Comparison of ENCODE assay signal across 9 cellular contexts in the genomic region with DNA sequence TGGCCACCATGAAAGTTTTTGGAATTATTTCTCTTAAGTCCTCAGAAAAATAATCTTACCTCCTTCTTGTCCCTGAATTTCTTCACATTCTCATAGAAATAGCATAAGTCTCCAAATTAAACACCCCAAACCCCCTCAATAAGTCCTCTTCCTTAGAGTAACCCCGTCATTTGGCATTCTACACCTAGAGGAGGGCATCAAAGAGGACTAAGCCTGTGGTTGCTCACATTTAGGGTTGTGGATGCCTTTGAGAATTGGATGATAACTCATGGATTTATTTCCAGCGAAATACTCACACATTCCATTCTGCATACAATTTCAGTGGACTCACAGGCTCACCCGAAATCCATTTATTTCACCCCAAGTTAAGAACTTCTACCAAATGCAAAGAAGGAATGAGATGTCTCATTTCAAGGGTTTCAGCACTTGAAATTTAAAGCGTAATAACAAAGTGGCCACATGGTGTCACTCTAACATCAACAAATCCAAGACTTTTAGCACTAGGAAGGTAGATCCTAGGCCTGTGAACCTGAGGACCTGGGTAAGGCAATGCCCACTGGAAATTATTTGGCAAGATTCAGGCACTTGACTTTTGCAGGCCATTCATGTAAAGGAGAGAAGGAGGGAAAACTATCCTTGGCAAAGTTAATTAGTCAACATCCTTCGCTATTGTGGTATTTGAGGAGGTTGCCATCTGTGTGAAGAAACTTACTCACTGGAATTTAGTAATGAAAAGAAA. TPM values are rescaled to one million over a fixed set of nuclear protein-coding genes. Genes with fewer than 3 reads are reported as not detected.
DNase-seq lines count a peak whose midpoint lies in the region; ATAC-seq and TF ChIP-seq lines count a peak whose summit lies in the region.
"Had no signal": no experiment of that assay in that cellular context is flagged by ENCODE, and none has a peak within 500 bp of the region (broad histone marks: within the 10 kb centered on the region; RNA-seq: fewer than 3 reads in every experiment).

No MANE protein-coding gene starts in this region.

- H3K4me3 Mint-ChIP-seq in activated naive CD8-positive, alpha-beta T cell treated with anti-CD3 and anti-CD28 coated beads for 36 hours, result no peak overlapping the region
- no peak overlapping the region for H3K4me3 Mint-ChIP-seq in activated CD8-positive, alpha-beta memory T cell treated with anti-CD3 and anti-CD28 coated beads, Interleukin-2, amount 10 ng/mL, durations not matched to agents 7 days and 5 days
- H3K4me3 Mint-ChIP-seq: IgD-negative memory B cell had no signal

- peak; percentile 59 for TF ChIP-seq CTCF in AG09309 (IDR thresholded peaks at IDR 0.05; ENCODE audit: control insufficient read depth, insufficient read depth, low read depth, low read length, missing control alignments)
- TF ChIP-seq CTCF in GM12864 (IDR thresholded peaks at IDR 0.05; ENCODE audit: low read depth, low read length, missing control alignments), result peak; percentile 58

- peaks cover 8% of the 10 kb centered on the region for H3K27me3 Mint-ChIP-seq in activated naive CD8-positive, alpha-beta T cell treated with anti-CD3 and anti-CD28 coated beads for 36 hours
- peaks cover 16% of the 10 kb centered on the region for H3K27me3 Mint-ChIP-seq in activated CD8-positive, alpha-beta memory T cell treated with anti-CD3 and anti-CD28 coated beads, Interleukin-2, amount 10 ng/mL, durations not matched to agents 7 days and 5 days

- ATAC-seq in HG03432 (IDR thresholded peaks at IDR 0.05; ENCODE audit: unreplicated experiment) (peak; percentile 69), left cardiac atrium (peak; percentile 41 to 73)
- ATAC-seq in activated CD8-positive, alpha-beta memory T cell treated with anti-CD3 and anti-CD28 coated beads, Interleukin-2, amount 10 ng/mL, durations not matched to agents 7 days and 5 days, result no peak

- H3K4me3 ChIP-seq in AG09309 (ENCODE audit: control insufficient read depth, low read depth, low read length) (no peak overlapping the region), GM12864 (ENCODE audit: low read depth, low read length) (no peak overlapping the region)

- CTCF ChIA-PET in activated CD8-positive, alpha-beta memory T cell treated with anti-CD3 and anti-CD28 coated beads, Interleukin-2, amount 10 ng/mL, durations not matched to agents 7 days and 5 days (lab: Charles Lee), result interaction anchor here (0.7 to 2.0 kb wide), 4 partner anchors 89 to 779 kb away, joined by 4 to 6 read pairs (median 4); no protein-coding TSS in a partner anchor

- no peaks in the 10 kb centered on the region for H3K9me3 Mint-ChIP-seq in activated naive CD8-positive, alpha-beta T cell treated with anti-CD3 and anti-CD28 coated beads for 36 hours
- H3K9me3 Mint-ChIP-seq in activated CD8-positive, alpha-beta memory T cell treated with anti-CD3 and anti-CD28 coated beads, Interleukin-2, amount 10 ng/mL, durations not matched to agents 7 days and 5 days (ENCODE audit: low read depth), result no peaks in the 10 kb centered on the region
- H3K9me3 Mint-ChIP-seq: IgD-negative memory B cell had no signal

- H3K36me3 Mint-ChIP-seq in activated naive CD8-positive, alpha-beta T cell treated with anti-CD3 and anti-CD28 coated beads for 36 hours, result no peaks in the 10 kb centered on the region
- H3K36me3 Mint-ChIP-seq in activated CD8-positive, alpha-beta memory T cell treated with anti-CD3 and anti-CD28 coated beads, Interleukin-2, amount 10 ng/mL, durations not matched to agents 7 days and 5 days, result no peaks in the 10 kb centered on the region
- H3K36me3 Mint-ChIP-seq: IgD-negative memory B cell had no signal

- no peak overlapping the region for H3K27ac Mint-ChIP-seq in activated naive CD8-positive, alpha-beta T cell treated with anti-CD3 and anti-CD28 coated beads for 36 hours
- no peak overlapping the region for H3K27ac Mint-ChIP-seq in activated CD8-positive, alpha-beta memory T cell treated with anti-CD3 and anti-CD28 coated beads, Interleukin-2, amount 10 ng/mL, durations not matched to agents 7 days and 5 days
- H3K27ac Mint-ChIP-seq: IgD-negative memory B cell had no signal

- intact Hi-C loops in left cardiac atrium (cut with DNase I), result loop anchor here (5.0 kb wide), 2 partner anchors 89 to 784 kb away; no protein-coding TSS in a partner anchor

- H3K4me1 Mint-ChIP-seq in activated naive CD8-positive, alpha-beta T cell treated with anti-CD3 and anti-CD28 coated beads for 36 hours, result peaks cover 5% of the 10 kb centered on the region
- H3K4me1 Mint-ChIP-seq in activated CD8-positive, alpha-beta memory T cell treated with anti-CD3 and anti-CD28 coated beads, Interleukin-2, amount 10 ng/mL, durations not matched to agents 7 days and 5 days, result no peaks in the 10 kb centered on the region

- DNase-seq in AG09309 (ENCODE audit: low read depth) (peak; percentile 33), GM12864 (ENCODE audit: low read depth) (peak; percentile 50), NCI-H69 (lab: John Stamatoyannopoulos, UW) (peak; percentile 58), left cardiac atrium (no peak), retina (peak; percentile 54)
- DNase-seq in activated naive CD8-positive, alpha-beta T cell treated with anti-CD3 and anti-CD28 coated beads for 36 hours, result peak; percentile 6
- DNase-seq in activated CD8-positive, alpha-beta memory T cell treated with anti-CD3 and anti-CD28 coated beads, Interleukin-2, amount 10 ng/mL, durations not matched to agents 7 days and 5 days, result no peak

RNA-seq across cellular contexts. Expression of a gene that starts 24.6 kb away (rescaled TPM):
- total RNA-seq in activated naive CD8-positive, alpha-beta T cell treated with anti-CD3 and anti-CD28 coated beads for 36 hours, result not detected
- total RNA-seq in left cardiac atrium, result not detected
- total RNA-seq in activated CD8-positive, alpha-beta memory T cell treated with anti-CD3 and anti-CD28 coated beads, Interleukin-2, amount 10 ng/mL, durations not matched to agents 7 days and 5 days, result not detected

RNA-seq across cellular contexts. Expression of a gene that starts 51.3 kb away (rescaled TPM):
- not detected for total RNA-seq in activated naive CD8-positive, alpha-beta T cell treated with anti-CD3 and anti-CD28 coated beads for 36 hours
- not detected for total RNA-seq in left cardiac atrium
- total RNA-seq in activated CD8-positive, alpha-beta memory T cell treated with anti-CD3 and anti-CD28 coated beads, Interleukin-2, amount 10 ng/mL, durations not matched to agents 7 days and 5 days, result not detected

Comparison
In these comparisons a context has a peak if more than half of its experiments do, and no peak if none do; other contexts are left out.
1. DNase-seq: peak in AG09309 (single experiment), GM12864 (single experiment), NCI-H69 (single experiment), activated naive CD8-positive, alpha-beta T cell treated with anti-CD3 and anti-CD28 coated beads for 36 hours (single experiment) and retina (single experiment); none in left cardiac atrium (single experiment) and activated CD8-positive, alpha-beta memory T cell treated with anti-CD3 and anti-CD28 coated beads, Interleukin-2, amount 10 ng/mL, durations not matched to agents 7 days and 5 days (single experiment).